ENCODE assay signal across 10 cellular contexts in genomic region chr14:89384023-89384422, GRCh38. TPM values are rescaled to one million over a fixed set of nuclear protein-coding genes. Genes with fewer than 3 reads are reported as not detected.
DNase-seq lines count a peak whose midpoint lies in the region; ATAC-seq and TF ChIP-seq lines count a peak whose summit lies in the region.
"Had no signal": no experiment of that assay in that cellular context is flagged by ENCODE, and none has a peak within 500 bp of the region (broad histone marks: within the 10 kb centered on the region; RNA-seq: fewer than 3 reads in every experiment).

No MANE protein-coding gene starts in this region.

- peak; percentile 74 for ATAC-seq in GM18520 (IDR thresholded peaks at IDR 0.05; ENCODE audit: unreplicated experiment)
- ATAC-seq in GM21529 (IDR thresholded peaks at IDR 0.05; ENCODE audit: unreplicated experiment): peak; percentile 94
- peak; percentile 85 for ATAC-seq in HG03439 (IDR thresholded peaks at IDR 0.05; ENCODE audit: unreplicated experiment)
- peak; percentile 94 for ATAC-seq in memory B cell (ENCODE audit: low read depth)

- H3K9me3 Mint-ChIP-seq in memory B cell: peaks cover 2% of the 10 kb centered on the region
- H3K9me3 Mint-ChIP-seq in osteocyte (ENCODE audit: unreplicated experiment): no peaks in the 10 kb centered on the region
- peaks cover 16% of the 10 kb centered on the region for H3K9me3 Mint-ChIP-seq in activated T-helper 1 cell treated with anti-CD3 and anti-CD28 coated beads, Interleukin-12 subunit alpha, Interleukin-12 subunit beta, Interleukin-2, Interleukin-4 antibody, amounts not matched to agents 30 ng/mL and 10 ng/mL and 1 ng/mL, durations not matched to agents 14 hours and 24 hours and 36 hours
- H3K9me3 Mint-ChIP-seq in activated CD4-positive, alpha-beta memory T cell treated with anti-CD3 and anti-CD28 coated beads, Interleukin-2, amount 10 ng/mL, durations not matched to agents 7 days and 5 days: peaks cover 16% of the 10 kb centered on the region

- POLR2A ChIA-PET in activated CD4-positive, alpha-beta memory T cell treated with anti-CD3 and anti-CD28 coated beads, Interleukin-2, amount 10 ng/mL, durations not matched to agents 7 days and 5 days (lab: Charles Lee): no interaction called here

- H3K27ac Mint-ChIP-seq in memory B cell (peak overlapping the region; percentile 54), osteocyte (ENCODE audit: unreplicated experiment) (no peak overlapping the region)
- H3K27ac Mint-ChIP-seq in activated T-helper 1 cell treated with anti-CD3 and anti-CD28 coated beads, Interleukin-12 subunit alpha, Interleukin-12 subunit beta, Interleukin-2, Interleukin-4 antibody, amounts not matched to agents 30 ng/mL and 10 ng/mL and 1 ng/mL, durations not matched to agents 14 hours and 24 hours and 36 hours: no peak overlapping the region
- no peak overlapping the region for H3K27ac Mint-ChIP-seq in activated CD4-positive, alpha-beta memory T cell treated with anti-CD3 and anti-CD28 coated beads, Interleukin-2, amount 10 ng/mL, durations not matched to agents 7 days and 5 days

- H3K36me3 Mint-ChIP-seq in memory B cell (peaks cover 22% of the 10 kb centered on the region), osteocyte (ENCODE audit: unreplicated experiment) (peaks cover 7% of the 10 kb centered on the region)
- peaks cover 28% of the 10 kb centered on the region for H3K36me3 Mint-ChIP-seq in activated T-helper 1 cell treated with anti-CD3 and anti-CD28 coated beads, Interleukin-12 subunit alpha, Interleukin-12 subunit beta, Interleukin-2, Interleukin-4 antibody, amounts not matched to agents 30 ng/mL and 10 ng/mL and 1 ng/mL, durations not matched to agents 14 hours and 24 hours and 36 hours (ENCODE audit: low read depth)
- H3K36me3 Mint-ChIP-seq in activated CD4-positive, alpha-beta memory T cell treated with anti-CD3 and anti-CD28 coated beads, Interleukin-2, amount 10 ng/mL, durations not matched to agents 7 days and 5 days (ENCODE audit: low read depth): peaks cover 24% of the 10 kb centered on the region

- peak; percentile 66 to 82 for DNase-seq in memory B cell (ENCODE audit: low spot score in 2 of 2)
- no peak for DNase-seq in cortex of kidney (lab: John Stamatoyannopoulos, UW)
- DNase-seq in osteocyte (ENCODE audit: extremely low spot score, unreplicated experiment): no peak
- DNase-seq in activated T-helper 1 cell treated with anti-CD3 and anti-CD28 coated beads, Interleukin-12 subunit alpha, Interleukin-12 subunit beta, Interleukin-2, Interleukin-4 antibody, amounts not matched to agents 30 ng/mL and 10 ng/mL and 1 ng/mL, durations not matched to agents 14 hours and 24 hours and 36 hours (ENCODE audit: low spot score): no peak
- DNase-seq in activated CD4-positive, alpha-beta memory T cell treated with anti-CD3 and anti-CD28 coated beads, Interleukin-2, amount 10 ng/mL, durations not matched to agents 7 days and 5 days: no peak
- DNase-seq: stomach, T1000 had no signal

- peak overlapping the region; percentile 36 for H3K4me3 Mint-ChIP-seq in memory B cell
- H3K4me3 Mint-ChIP-seq in osteocyte (ENCODE audit: unreplicated experiment): no peak overlapping the region
- no peak overlapping the region for H3K4me3 Mint-ChIP-seq in activated T-helper 1 cell treated with anti-CD3 and anti-CD28 coated beads, Interleukin-12 subunit alpha, Interleukin-12 subunit beta, Interleukin-2, Interleukin-4 antibody, amounts not matched to agents 30 ng/mL and 10 ng/mL and 1 ng/mL, durations not matched to agents 14 hours and 24 hours and 36 hours
- H3K4me3 Mint-ChIP-seq in activated CD4-positive, alpha-beta memory T cell treated with anti-CD3 and anti-CD28 coated beads, Interleukin-2, amount 10 ng/mL, durations not matched to agents 7 days and 5 days: no peak overlapping the region

- no peak for TF ChIP-seq CTCF in osteocyte (IDR thresholded peaks at IDR 0.05)

- H3K4me1 Mint-ChIP-seq in memory B cell (peaks cover 47% of the 10 kb centered on the region), osteocyte (ENCODE audit: unreplicated experiment) (peaks cover 12% of the 10 kb centered on the region)
- peaks cover 13% of the 10 kb centered on the region for H3K4me1 Mint-ChIP-seq in activated T-helper 1 cell treated with anti-CD3 and anti-CD28 coated beads, Interleukin-12 subunit alpha, Interleukin-12 subunit beta, Interleukin-2, Interleukin-4 antibody, amounts not matched to agents 30 ng/mL and 10 ng/mL and 1 ng/mL, durations not matched to agents 14 hours and 24 hours and 36 hours (ENCODE audit: low read depth)
- no peaks in the 10 kb centered on the region for H3K4me1 Mint-ChIP-seq in activated CD4-positive, alpha-beta memory T cell treated with anti-CD3 and anti-CD28 coated beads, Interleukin-2, amount 10 ng/mL, durations not matched to agents 7 days and 5 days

- intact Hi-C loops in activated T-helper 1 cell treated with anti-CD3 and anti-CD28 coated beads, Interleukin-12 subunit alpha, Interleukin-12 subunit beta, Interleukin-2, Interleukin-4 antibody, amounts not matched to agents 30 ng/mL and 10 ng/mL and 1 ng/mL, durations not matched to agents 14 hours and 24 hours and 36 hours (cut with micrococcal nuclease): no loop called here

- CTCF ChIA-PET in activated CD4-positive, alpha-beta memory T cell treated with anti-CD3 and anti-CD28 coated beads, Interleukin-2, amount 10 ng/mL, durations not matched to agents 7 days and 5 days (lab: Charles Lee): no interaction called here

- H3K27me3 Mint-ChIP-seq in memory B cell (no peaks in the 10 kb centered on the region), osteocyte (ENCODE audit: unreplicated experiment) (no peaks in the 10 kb centered on the region)
- no peaks in the 10 kb centered on the region for H3K27me3 Mint-ChIP-seq in activated T-helper 1 cell treated with anti-CD3 and anti-CD28 coated beads, Interleukin-12 subunit alpha, Interleukin-12 subunit beta, Interleukin-2, Interleukin-4 antibody, amounts not matched to agents 30 ng/mL and 10 ng/mL and 1 ng/mL, durations not matched to agents 14 hours and 24 hours and 36 hours (ENCODE audit: insufficient read depth)
- H3K27me3 Mint-ChIP-seq in activated CD4-positive, alpha-beta memory T cell treated with anti-CD3 and anti-CD28 coated beads, Interleukin-2, amount 10 ng/mL, durations not matched to agents 7 days and 5 days: no peaks in the 10 kb centered on the region

RNA-seq across cellular contexts. Expression of gene FOXN3, which starts 33.0 kb away (rescaled TPM):
- total RNA-seq in osteocyte: 120 and 130 TPM in 2 replicates
- 86.9 and 97.3 TPM in 2 replicates for total RNA-seq in activated T-helper 1 cell treated with anti-CD3 and anti-CD28 coated beads, Interleukin-12 subunit alpha, Interleukin-12 subunit beta, Interleukin-2, Interleukin-4 antibody, amounts not matched to agents 30 ng/mL and 10 ng/mL and 1 ng/mL, durations not matched to agents 14 hours and 24 hours and 36 hours
- 10 to 100 TPM; 73.1 to 78.3 TPM for total RNA-seq in activated CD4-positive, alpha-beta memory T cell treated with anti-CD3 and anti-CD28 coated beads, Interleukin-2, amount 10 ng/mL, durations not matched to agents 7 days and 5 days

Comparison
In these comparisons a context has a peak if more than half of its experiments do, and no peak if none do; other contexts are left out.
1. DNase-seq: peak in memory B cell (2 of 2); none in cortex of kidney (single experiment), osteocyte (single experiment), activated T-helper 1 cell treated with anti-CD3 and anti-CD28 coated beads, Interleukin-12 subunit alpha, Interleukin-12 subunit beta, Interleukin-2, Interleukin-4 antibody, amounts not matched to agents 30 ng/mL and 10 ng/mL and 1 ng/mL, durations not matched to agents 14 hours and 24 hours and 36 hours (single experiment) and activated CD4-positive, alpha-beta memory T cell treated with anti-CD3 and anti-CD28 coated beads, Interleukin-2, amount 10 ng/mL, durations not matched to agents 7 days and 5 days (single experiment).
2. Peak in every context shown above with its lines, with median percentiles within 50 percentile points of each other: ATAC-seq.